In the genomic region with DNA sequence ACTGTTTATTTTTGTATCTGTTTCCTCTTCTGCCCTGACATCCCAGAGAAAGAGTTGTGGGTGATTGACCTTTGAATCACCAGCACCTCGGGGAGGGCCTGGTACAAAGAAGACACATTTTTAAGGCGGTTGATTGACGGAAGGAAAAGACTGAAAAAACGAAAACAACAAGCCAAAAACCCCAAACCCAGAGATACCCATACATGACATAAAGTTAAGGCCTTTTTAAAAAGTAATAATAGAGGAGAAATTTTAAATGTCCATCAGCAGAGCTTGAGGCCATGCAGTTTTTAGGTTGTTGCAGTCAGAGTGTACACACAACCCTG, we compare ENCODE assay signal across 8 cellular contexts.
DNase-seq lines count a peak whose midpoint lies in the region; ATAC-seq and TF ChIP-seq lines count a peak whose summit lies in the region.

No MANE protein-coding gene starts in this region.

- H3K79me2 ChIP-seq in OCI-LY1 (ENCODE audit: insufficient read depth, low read length) = no peaks in the 10 kb centered on the region

- H3K27me3 ChIP-seq in CD4-positive, alpha-beta T cell (ENCODE audit: control insufficient read depth, insufficient read depth, low read length) = no peaks in the 10 kb centered on the region
- no peaks in the 10 kb centered on the region for H3K27me3 ChIP-seq in OCI-LY1 (ENCODE audit: insufficient read depth, low read length)
- H3K27me3 ChIP-seq in endocrine pancreas (ENCODE audit: control insufficient read depth, insufficient read depth, low read length) = no peaks in the 10 kb centered on the region
- no peaks in the 10 kb centered on the region for H3K27me3 ChIP-seq in neutrophil

- no peaks in the 10 kb centered on the region for H4K20me1 ChIP-seq in OCI-LY1 (ENCODE audit: insufficient read depth, low read length)

- H3K27ac ChIP-seq in CD4-positive, alpha-beta T cell (ENCODE audit: low read depth, low read length) = peak overlapping the region; percentile 93
- H3K27ac ChIP-seq in OCI-LY1 (ENCODE audit: low read depth, low read length, poor library complexity, severe bottlenecking) (peak overlapping the region; percentile 76), neutrophil (peak overlapping the region; percentile 71)

- no peaks in the 10 kb centered on the region for H3K27me3 Mint-ChIP-seq in CD4-positive, alpha-beta T cell

- intact Hi-C loops in CD4-positive, alpha-beta T cell (cut with DNase I, micrococcal nuclease) = loop anchor here in 1 of 2 experiments (5.0 to 10.0 kb wide), 3 partner anchors 147 to 1075 kb away; a partner anchor contains a TSS

- H3K4me1 ChIP-seq in OCI-LY1 (ENCODE audit: insufficient read depth, low read length, severe bottlenecking) = peaks cover 17% of the 10 kb centered on the region
- no peaks in the 10 kb centered on the region for H3K4me1 ChIP-seq in endocrine pancreas (ENCODE audit: control insufficient read depth, insufficient read depth, low read length)
- peaks cover 0 to 5% of the 10 kb centered on the region in 2 experiments for H3K4me1 ChIP-seq in neutrophil (ENCODE audit: control insufficient read depth in 1 of 2, insufficient read depth in 1 of 2, low read depth in 1 of 2, low read length in 1 of 2)

- H2AFZ ChIP-seq in OCI-LY1 (ENCODE audit: low read length) = no peak overlapping the region

- CTCF ChIA-PET in CD4-positive, alpha-beta T cell (lab: Charles Lee) = interaction anchor here (0.8 to 1.9 kb wide), 3 partner anchors 167 to 360 kb away, joined by 3 to 6 read pairs (median 3); a partner anchor contains a TSS

- H3K9me2 ChIP-seq in OCI-LY1 (ENCODE audit: low read depth, low read length) = no peaks in the 10 kb centered on the region

- H3K36me3 Mint-ChIP-seq in CD4-positive, alpha-beta T cell (ENCODE audit: low read depth) = no peaks in the 10 kb centered on the region

- DNase-seq in CD4-positive, alpha-beta T cell = no peak
- DNase-seq in HK-2 (ENCODE audit: unreplicated experiment) = no peak
- no peak for DNase-seq in OCI-M2 (lab: John Stamatoyannopoulos, UW; ENCODE audit: unreplicated experiment)
- DNase-seq in NCI-H226 = no peak
- DNase-seq in C1 segment of cervical spinal cord (lab: John Stamatoyannopoulos, UW) = no peak

- H3K4me3 ChIP-seq in OCI-LY1 (ENCODE audit: low read depth, low read length, poor library complexity, severe bottlenecking) (peak overlapping the region; percentile 65), endocrine pancreas (ENCODE audit: control insufficient read depth, insufficient read depth, low read length) (peak overlapping the region; percentile 24), neutrophil (ENCODE audit: low read depth in 1 of 2, low read length in 1 of 2) (peak overlapping the region; percentile 60 to 72)

- H3K9ac ChIP-seq in OCI-LY1 (ENCODE audit: low read length) (peak overlapping the region; percentile 62), endocrine pancreas (ENCODE audit: control insufficient read depth, insufficient read depth, low read length) (no peak overlapping the region)

- H3K9me3 ChIP-seq in CD4-positive, alpha-beta T cell (ENCODE audit: control insufficient read depth, low read length) = no peaks in the 10 kb centered on the region
- H3K9me3 ChIP-seq in OCI-LY1 (ENCODE audit: low read length) (no peaks in the 10 kb centered on the region), endocrine pancreas (ENCODE audit: control insufficient read depth, low read length) (no peaks in the 10 kb centered on the region), neutrophil (no peaks in the 10 kb centered on the region)

- H3F3A ChIP-seq in OCI-LY1 (ENCODE audit: insufficient read depth, low read length) = no peaks in the 10 kb centered on the region

- ATAC-seq in CD4-positive, alpha-beta T cell (ENCODE audit: poor library complexity) = no peak

- H3K4me1 Mint-ChIP-seq in CD4-positive, alpha-beta T cell (ENCODE audit: low read depth) = peaks cover 14% of the 10 kb centered on the region

- peak overlapping the region; percentile 94 for H3K4me3 Mint-ChIP-seq in CD4-positive, alpha-beta T cell

- peaks cover 4% of the 10 kb centered on the region for H3K9me3 Mint-ChIP-seq in CD4-positive, alpha-beta T cell

- H3K27ac Mint-ChIP-seq in CD4-positive, alpha-beta T cell = peak overlapping the region; percentile 98

- H3K36me3 ChIP-seq in OCI-LY1 (ENCODE audit: insufficient read depth, low read length) (no peaks in the 10 kb centered on the region), endocrine pancreas (ENCODE audit: control insufficient read depth, insufficient read depth, low read length) (no peaks in the 10 kb centered on the region), neutrophil (no peaks in the 10 kb centered on the region)

- no peak for TF ChIP-seq CTCF in CD4-positive, alpha-beta T cell (IDR thresholded peaks at IDR 0.05)
- TF ChIP-seq CTCF in OCI-LY1 (IDR thresholded peaks at IDR 0.05; ENCODE audit: low read length) (no peak), neutrophil (IDR thresholded peaks at IDR 0.05) (no peak)

- H3K4me2 ChIP-seq in OCI-LY1 (ENCODE audit: low read length) = peak overlapping the region; percentile 62

- POLR2A ChIA-PET in CD4-positive, alpha-beta T cell (lab: Charles Lee) = interaction anchor here (0.7 to 2.3 kb wide), 19 partner anchors 9 to 1558 kb away, joined by 3 to 47 read pairs (median 6); a partner anchor contains a TSS
